24 cellular contexts compared by ENCODE assay signal in genomic region chr2:11227595-11227994, GRCh38.
"Had no signal": no experiment of that assay in that cellular context is flagged by ENCODE, and none has a peak within 500 bp of the region (broad histone marks: within the 10 kb centered on the region; RNA-seq: fewer than 3 reads in every experiment).

No MANE protein-coding gene starts in this region.

- H3K9me3 ChIP-seq: Peyer's patch, SJCRH30 had no signal

- H3K9me3 Mint-ChIP-seq: IgD-negative memory B cell had no signal

- H3K4me3 ChIP-seq: K562, PC-9, Peyer's patch, SJCRH30, SK-N-MC had no signal

- H3K9ac ChIP-seq: KMS-11 had no signal

- DNase-seq: Kasumi-1, MM.1S, NCI-H1092 treated with DMSO at 0.1 percent for 48 hours, NCI-H1436 treated with DMSO at 0.1 percent for 48 hours, NCI-H1694, NCI-H187 treated with DMSO at 0.1 percent for 48 hours, NCI-H2081 treated with DMSO at 0.1 percent for 48 hours, NCI-H2171, NCI-H226, NCI-H446, NCI-H510A, NCI-H524 treated with DMSO at 0.1 percent for 48 hours, NCI-H69, NCI-H774, PC-9, Peyer's patch, SHP77 treated with DMSO at 0.1 percent for 48 hours, SJCRH30 had no signal

- H3K4me3 Mint-ChIP-seq: IgD-negative memory B cell had no signal

- H3K4me1 ChIP-seq: Peyer's patch, SJCRH30 had no signal

- H3K27ac Mint-ChIP-seq: IgD-negative memory B cell had no signal

- H3K27me3 Mint-ChIP-seq: IgD-negative memory B cell had no signal

- H3K27me3 ChIP-seq: Peyer's patch, SJCRH30 had no signal

- H3K27ac ChIP-seq: HL-60, KMS-11, Peyer's patch, SJCRH30, SK-N-MC had no signal

- ATAC-seq: Right ventricle myocardium inferior had no signal
